22 cellular contexts compared by ENCODE assay signal in genomic region chr6:157732007-157732406, GRCh38.
"Had no signal": no experiment of that assay in that cellular context is flagged by ENCODE, and none has a peak within 500 bp of the region (broad histone marks: within the 10 kb centered on the region; RNA-seq: fewer than 3 reads in every experiment).

No MANE protein-coding gene starts in this region.

- H3K4me3 ChIP-seq: dorsolateral prefrontal cortex, left ventricle myocardium inferior, ovary, smooth muscle cell, thoracic aorta had no signal

- ATAC-seq: activated CD8-positive, alpha-beta memory T cell treated with anti-CD3 and anti-CD28 coated beads, Interleukin-2, amount 10 ng/mL, durations not matched to agents 7 days and 5 days; sciatic nerve; stimulated activated memory B cell treated with anti-CD40 and anti-IgM and Interleukin-4, amounts not matched to agents 10 μg/mL and 1 μg/mL and 100 μg/mL, for 72 hours had no signal

- H3K36me3 ChIP-seq: brain microvascular endothelial cell, left ventricle myocardium inferior, ovary, thoracic aorta had no signal

- H3K4me3 Mint-ChIP-seq: activated CD4-positive, alpha-beta memory T cell treated with anti-CD3 and anti-CD28 coated beads for 36 hours; activated CD8-positive, alpha-beta memory T cell treated with anti-CD3 and anti-CD28 coated beads, Interleukin-2, amount 10 ng/mL, durations not matched to agents 7 days and 5 days; neural crest cell; stimulated activated memory B cell treated with anti-CD40 and anti-IgM and Interleukin-4, amounts not matched to agents 10 μg/mL and 1 μg/mL and 100 μg/mL, for 72 hours; T-helper 2 cell treated with Interferon-gamma antibody and Interleukin-4, amounts not matched to agents 5 μg/mL and 100 μg/mL, for 36 hours had no signal

- H3K9me3 ChIP-seq: left ventricle myocardium inferior, ovary, thoracic aorta had no signal

- H3K27me3 ChIP-seq: brain microvascular endothelial cell, dorsolateral prefrontal cortex, ovary had no signal

- H3K4me1 Mint-ChIP-seq: activated CD8-positive, alpha-beta memory T cell treated with anti-CD3 and anti-CD28 coated beads, Interleukin-2, amount 10 ng/mL, durations not matched to agents 7 days and 5 days; stimulated activated memory B cell treated with anti-CD40 and anti-IgM and Interleukin-4, amounts not matched to agents 10 μg/mL and 1 μg/mL and 100 μg/mL, for 72 hours had no signal

- H3K27me3 Mint-ChIP-seq: activated CD4-positive, alpha-beta memory T cell treated with anti-CD3 and anti-CD28 coated beads for 36 hours; stimulated activated memory B cell treated with anti-CD40 and anti-IgM and Interleukin-4, amounts not matched to agents 10 μg/mL and 1 μg/mL and 100 μg/mL, for 72 hours had no signal

- H3K27ac ChIP-seq: brain microvascular endothelial cell, dorsolateral prefrontal cortex, epithelial cell of prostate, left ventricle myocardium inferior, ovary, thoracic aorta had no signal

- H3K27ac Mint-ChIP-seq: activated CD4-positive, alpha-beta memory T cell treated with anti-CD3 and anti-CD28 coated beads for 36 hours; activated CD8-positive, alpha-beta memory T cell treated with anti-CD3 and anti-CD28 coated beads, Interleukin-2, amount 10 ng/mL, durations not matched to agents 7 days and 5 days; activated T-helper 2 cell treated with anti-CD3 and anti-CD28 coated beads, Interferon-gamma antibody, Interleukin-2, Interleukin-4, amounts not matched to agents 10 μg/mL and 5 μg/mL and 100 μg/mL, durations not matched to agents 14 hours and 24 hours and 36 hours; stimulated activated memory B cell treated with anti-CD40 and anti-IgM and Interleukin-4, amounts not matched to agents 10 μg/mL and 1 μg/mL and 100 μg/mL, for 72 hours; T-helper 2 cell treated with Interferon-gamma antibody and Interleukin-4, amounts not matched to agents 5 μg/mL and 100 μg/mL, for 36 hours had no signal

- DNase-seq: activated CD4-positive, alpha-beta memory T cell treated with anti-CD3 and anti-CD28 coated beads for 36 hours; activated CD4-positive, alpha-beta T cell treated with anti-CD3 and anti-CD28 coated beads for 4 hours; activated CD8-positive, alpha-beta memory T cell treated with anti-CD3 and anti-CD28 coated beads, Interleukin-2, amount 10 ng/mL, durations not matched to agents 7 days and 5 days; activated naive CD4-positive, alpha-beta T cell treated with Interleukin-2 at 50 U/mL for 16 hours; aorta; brain microvascular endothelial cell; central memory CD4-positive, alpha-beta T cell; dorsolateral prefrontal cortex; foreskin fibroblast; kidney; left ventricle myocardium inferior; mammary epithelial cell; ovary; stimulated activated CD4-positive, alpha-beta T cell treated with anti-CD3 and anti-CD28 coated beads, Interleukin-4, amount 100 ng/mL, for 1 hour had no signal

- H3K36me3 Mint-ChIP-seq: activated CD4-positive, alpha-beta memory T cell treated with anti-CD3 and anti-CD28 coated beads for 36 hours; activated CD8-positive, alpha-beta memory T cell treated with anti-CD3 and anti-CD28 coated beads, Interleukin-2, amount 10 ng/mL, durations not matched to agents 7 days and 5 days; stimulated activated memory B cell treated with anti-CD40 and anti-IgM and Interleukin-4, amounts not matched to agents 10 μg/mL and 1 μg/mL and 100 μg/mL, for 72 hours had no signal

- H3K9me3 Mint-ChIP-seq: activated CD4-positive, alpha-beta memory T cell treated with anti-CD3 and anti-CD28 coated beads for 36 hours; activated T-helper 2 cell treated with anti-CD3 and anti-CD28 coated beads, Interferon-gamma antibody, Interleukin-2, Interleukin-4, amounts not matched to agents 10 μg/mL and 5 μg/mL and 100 μg/mL, durations not matched to agents 14 hours and 24 hours and 36 hours; neural crest cell; stimulated activated memory B cell treated with anti-CD40 and anti-IgM and Interleukin-4, amounts not matched to agents 10 μg/mL and 1 μg/mL and 100 μg/mL, for 72 hours; T-helper 2 cell treated with Interferon-gamma antibody and Interleukin-4, amounts not matched to agents 5 μg/mL and 100 μg/mL, for 36 hours had no signal
